13 cellular contexts compared by ENCODE assay signal in genomic region chr5:14365831-14366435, GRCh38.
DNase-seq lines count a peak whose midpoint lies in the region; ATAC-seq and TF ChIP-seq lines count a peak whose summit lies in the region.
"Had no signal": no experiment of that assay in that cellular context is flagged by ENCODE, and none has a peak within 500 bp of the region (broad histone marks: within the 10 kb centered on the region; RNA-seq: fewer than 3 reads in every experiment).

No MANE protein-coding gene starts in this region.

- DNase-seq in CD4-positive, alpha-beta T cell: no peak
- no peak for DNase-seq in GM23248
- DNase-seq in activated CD8-positive, alpha-beta T cell treated with anti-CD3 and anti-CD28 coated beads, Interleukin-2, amount 10 ng/mL, durations not matched to agents 7 days and 5 days: peak; percentile 72
- DNase-seq in glomerular visceral epithelial cell (ENCODE audit: extremely low spot score): peak; percentile 45
- DNase-seq in MG63: no peak
- DNase-seq in NCI-H748 (lab: John Stamatoyannopoulos, UW; ENCODE audit: unreplicated experiment): no peak
- DNase-seq in hepatocyte (ENCODE audit: low spot score): no peak
- DNase-seq: H7, NCI-H1092, NCI-H345 had no signal

- in situ Hi-C loops in GM23248 (cut with MboI): no loop called here

- no peaks in the 10 kb centered on the region for H3K27me3 ChIP-seq in CD4-positive, alpha-beta T cell (ENCODE audit: control insufficient read depth, insufficient read depth, low read length)
- H3K27me3 ChIP-seq in GM23248 (replicated peaks; ENCODE audit: insufficient read depth): no peaks in the 10 kb centered on the region
- no peaks in the 10 kb centered on the region for H3K27me3 ChIP-seq in MG63
- no peaks in the 10 kb centered on the region for H3K27me3 ChIP-seq in hepatocyte
- H3K27me3 ChIP-seq: ascending aorta had no signal

- no peaks in the 10 kb centered on the region for H3K27me3 Mint-ChIP-seq in CD4-positive, alpha-beta T cell
- peaks cover 1% of the 10 kb centered on the region for H3K27me3 Mint-ChIP-seq in activated CD8-positive, alpha-beta T cell treated with anti-CD3 and anti-CD28 coated beads, Interleukin-2, amount 10 ng/mL, durations not matched to agents 7 days and 5 days (ENCODE audit: low read depth)
- H3K27me3 Mint-ChIP-seq: B cell had no signal

- H3K79me2 ChIP-seq in GM23248 (ENCODE audit: insufficient read depth) (peaks cover 98% of the 10 kb centered on the region), hepatocyte (no peaks in the 10 kb centered on the region)

- CTCF ChIA-PET in CD4-positive, alpha-beta T cell (lab: Charles Lee): interaction anchor here (9.0 kb wide), 1 partner anchor 283 kb away, joined by 55 read pairs; no protein-coding TSS in a partner anchor
- CTCF ChIA-PET in activated CD8-positive, alpha-beta T cell treated with anti-CD3 and anti-CD28 coated beads, Interleukin-2, amount 10 ng/mL, durations not matched to agents 7 days and 5 days (lab: Charles Lee): interaction anchor here (0.8 to 13.4 kb wide), 20 partner anchors 11 to 637 kb away, joined by 3 to 304 read pairs (median 10); no protein-coding TSS in a partner anchor

- H3K36me3 ChIP-seq in GM23248 (ENCODE audit: low read depth) (peaks cover 95% of the 10 kb centered on the region), MG63 (peaks cover 99% of the 10 kb centered on the region), hepatocyte (replicated peaks; ENCODE audit: insufficient read depth, low read depth) (no peaks in the 10 kb centered on the region)

- H3K9me3 ChIP-seq in CD4-positive, alpha-beta T cell (ENCODE audit: control insufficient read depth, low read length): no peaks in the 10 kb centered on the region
- no peaks in the 10 kb centered on the region for H3K9me3 ChIP-seq in GM23248 (ENCODE audit: low read depth)
- no peaks in the 10 kb centered on the region for H3K9me3 ChIP-seq in MG63
- no peaks in the 10 kb centered on the region for H3K9me3 ChIP-seq in hepatocyte (ENCODE audit: low read depth)
- H3K9me3 ChIP-seq: ascending aorta had no signal

- H3K4me1 Mint-ChIP-seq in CD4-positive, alpha-beta T cell (ENCODE audit: low read depth): peaks cover 36% of the 10 kb centered on the region
- peaks cover 66% of the 10 kb centered on the region for H3K4me1 Mint-ChIP-seq in activated CD8-positive, alpha-beta T cell treated with anti-CD3 and anti-CD28 coated beads, Interleukin-2, amount 10 ng/mL, durations not matched to agents 7 days and 5 days (ENCODE audit: low read depth)

- H3K4me3 Mint-ChIP-seq in CD4-positive, alpha-beta T cell: peak overlapping the region; percentile 39
- H3K4me3 Mint-ChIP-seq in activated CD8-positive, alpha-beta T cell treated with anti-CD3 and anti-CD28 coated beads, Interleukin-2, amount 10 ng/mL, durations not matched to agents 7 days and 5 days: peak overlapping the region; percentile 66
- H3K4me3 Mint-ChIP-seq: B cell had no signal

- peaks cover 96% of the 10 kb centered on the region for H3F3A ChIP-seq in GM23248 (ENCODE audit: insufficient read depth)

- intact Hi-C loops in CD4-positive, alpha-beta T cell (cut with DNase I, micrococcal nuclease): no loop called here

- TF ChIP-seq CTCF in CD4-positive, alpha-beta T cell (IDR thresholded peaks at IDR 0.05): no peak
- TF ChIP-seq CTCF in hepatocyte (IDR thresholded peaks at IDR 0.05; ENCODE audit: poor library complexity): no peak

- H3K27ac ChIP-seq in CD4-positive, alpha-beta T cell (ENCODE audit: low read depth, low read length): no peak overlapping the region
- H3K27ac ChIP-seq in GM23248: peak overlapping the region; percentile 24; the same call in 1 of the 2 replicates
- no peak overlapping the region for H3K27ac ChIP-seq in hepatocyte
- H3K27ac ChIP-seq: ascending aorta had no signal

- WGBS in GM23248 (ENCODE audit: low coverage in 1 of 2, low lambda C conversion rate in 2 of 2, missing lambda C conversion rate in 2 of 2), 2 experiments: 80 to 81% methylated on average over 3 of the region's 3 CpGs
- WGBS in hepatocyte (ENCODE audit: low lambda C conversion rate, missing lambda C conversion rate): 82% methylated on average over 3 of the region's 3 CpGs

- H3K9me2 ChIP-seq in GM23248 (ENCODE audit: insufficient read depth) (no peaks in the 10 kb centered on the region), hepatocyte (replicated peaks; ENCODE audit: insufficient read depth) (no peaks in the 10 kb centered on the region)

- H3K4me1 ChIP-seq in GM23248 (ENCODE audit: insufficient read depth) (no peaks in the 10 kb centered on the region), hepatocyte (ENCODE audit: insufficient read depth) (no peaks in the 10 kb centered on the region)
- H3K4me1 ChIP-seq: ascending aorta had no signal

- H4K20me1 ChIP-seq in GM23248 (ENCODE audit: insufficient read depth) (no peaks in the 10 kb centered on the region), hepatocyte (ENCODE audit: insufficient read depth, poor library complexity, severe bottlenecking) (no peaks in the 10 kb centered on the region)

- H3K9ac ChIP-seq in GM23248: no peak overlapping the region

- H3K4me2 ChIP-seq in GM23248 (ENCODE audit: unreplicated experiment): no peak overlapping the region
- no peak overlapping the region for H3K4me2 ChIP-seq in hepatocyte

- no peak overlapping the region for H3K4me3 ChIP-seq in GM23248
- no peak overlapping the region for H3K4me3 ChIP-seq in MG63
- no peak overlapping the region for H3K4me3 ChIP-seq in hepatocyte
- H3K4me3 ChIP-seq: ascending aorta had no signal

- no peaks in the 10 kb centered on the region for H3K36me3 Mint-ChIP-seq in CD4-positive, alpha-beta T cell (ENCODE audit: low read depth)
- no peaks in the 10 kb centered on the region for H3K36me3 Mint-ChIP-seq in activated CD8-positive, alpha-beta T cell treated with anti-CD3 and anti-CD28 coated beads, Interleukin-2, amount 10 ng/mL, durations not matched to agents 7 days and 5 days (ENCODE audit: low read depth)

- H3K9me3 Mint-ChIP-seq in CD4-positive, alpha-beta T cell: no peaks in the 10 kb centered on the region
- H3K9me3 Mint-ChIP-seq in activated CD8-positive, alpha-beta T cell treated with anti-CD3 and anti-CD28 coated beads, Interleukin-2, amount 10 ng/mL, durations not matched to agents 7 days and 5 days (ENCODE audit: insufficient read depth): no peaks in the 10 kb centered on the region

- no peak overlapping the region for H2AFZ ChIP-seq in GM23248
- H2AFZ ChIP-seq in hepatocyte: no peak overlapping the region

- ATAC-seq in CD4-positive, alpha-beta T cell (ENCODE audit: poor library complexity): peak; percentile 89
- peak; percentile 92 for ATAC-seq in activated CD8-positive, alpha-beta T cell treated with anti-CD3 and anti-CD28 coated beads, Interleukin-2, amount 10 ng/mL, durations not matched to agents 7 days and 5 days
- no peak for ATAC-seq in GM18861 (IDR thresholded peaks at IDR 0.05; ENCODE audit: unreplicated experiment)

- H3K27ac Mint-ChIP-seq in CD4-positive, alpha-beta T cell: peak overlapping the region; percentile 69
- H3K27ac Mint-ChIP-seq in activated CD8-positive, alpha-beta T cell treated with anti-CD3 and anti-CD28 coated beads, Interleukin-2, amount 10 ng/mL, durations not matched to agents 7 days and 5 days: peak overlapping the region; percentile 87
- H3K27ac Mint-ChIP-seq: B cell had no signal

- POLR2A ChIA-PET in CD4-positive, alpha-beta T cell (lab: Charles Lee): no interaction called here
- POLR2A ChIA-PET in activated CD8-positive, alpha-beta T cell treated with anti-CD3 and anti-CD28 coated beads, Interleukin-2, amount 10 ng/mL, durations not matched to agents 7 days and 5 days (lab: Charles Lee): interaction anchor here (0.6 to 3.1 kb wide), 10 partner anchors 17 to 290 kb away, joined by 3 to 15 read pairs (median 5); partner anchors contain the start of gene OTULINL

Comparison
In these comparisons a context has a peak if more than half of its experiments do, and no peak if none do; other contexts are left out.
1. DNase-seq: peak in activated CD8-positive, alpha-beta T cell treated with anti-CD3 and anti-CD28 coated beads, Interleukin-2, amount 10 ng/mL, durations not matched to agents 7 days and 5 days (single experiment) and glomerular visceral epithelial cell (single experiment); none in CD4-positive, alpha-beta T cell (0 of 10), GM23248 (single experiment), MG63 (single experiment), NCI-H748 (single experiment) and hepatocyte (single experiment).